23 cellular contexts compared by ENCODE assay signal in the genomic region with DNA sequence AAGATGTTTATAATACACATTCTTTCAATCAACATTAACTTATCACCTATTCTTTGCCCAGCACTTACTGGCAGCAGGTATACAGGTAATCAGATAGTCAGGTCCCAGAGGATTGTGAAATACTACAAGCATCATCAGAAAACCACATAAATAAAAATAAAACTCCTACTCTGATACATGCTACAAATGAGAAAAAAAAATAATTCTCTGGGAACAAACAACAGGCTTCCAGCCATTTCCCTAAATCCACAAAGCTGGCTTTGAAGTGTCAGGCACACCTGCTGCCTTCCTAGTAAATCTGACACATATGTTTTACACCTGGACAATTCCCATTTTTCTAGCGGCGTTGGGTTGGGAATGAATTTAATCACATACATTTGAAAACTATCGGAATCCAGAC.
"Had no signal": no experiment of that assay in that cellular context is flagged by ENCODE, and none has a peak within 500 bp of the region (broad histone marks: within the 10 kb centered on the region; RNA-seq: fewer than 3 reads in every experiment).

No MANE protein-coding gene starts in this region.

- ATAC-seq: Panc1, PC-3, T-helper 17 cell had no signal

- H3K4me2 ChIP-seq: SK-N-SH had no signal

- H3K27ac ChIP-seq: HL-60, RWPE1 had no signal

- FAIRE-seq: HTR-8/SVneo had no signal

- H3K9ac ChIP-seq: SK-N-SH had no signal

- H3K9me3 ChIP-seq: SK-N-SH had no signal

- DNase-seq: KBM-7; MV-4-11; NCI-H1048; NCI-H1436; NCI-H1694; NCI-H187 treated with DMSO at 0.1 percent for 48 hours; NCI-H2081 treated with DMSO at 0.1 percent for 48 hours; NCI-H2171; NCI-H226; NCI-H446; NCI-H510A; NCI-H524 treated with DMSO at 0.1 percent for 48 hours; NK-92 treated with Interleukin-12 subunit alpha and Interleukin-12 subunit beta, amount 100 ng/mL, for 24 hours; PC-3; SHP77; SK-N-SH; SW 1271; T-helper 1 cell; T-helper 17 cell had no signal
